ENCODE assay signal across 28 cellular contexts in the genomic region with DNA sequence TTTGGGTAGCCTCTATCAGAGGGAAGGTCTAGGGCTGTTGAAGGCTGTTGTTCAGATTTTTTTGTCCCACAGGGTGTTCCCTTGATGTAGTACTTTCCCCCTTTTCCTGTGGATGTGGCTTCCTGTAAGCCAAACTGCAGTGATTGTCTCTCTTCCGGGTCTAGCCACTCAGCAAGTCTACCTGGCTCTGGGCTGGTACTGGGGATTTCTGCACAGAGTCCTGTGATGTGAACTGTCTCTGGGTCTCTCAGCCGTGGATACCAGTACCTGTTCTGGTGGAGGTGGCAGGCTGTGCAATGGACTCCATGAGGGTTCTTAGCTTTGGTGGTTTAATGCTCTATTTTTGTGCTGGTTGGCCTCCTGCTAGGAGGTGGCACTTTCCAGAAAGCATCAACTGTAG. TPM values are rescaled to one million over a fixed set of nuclear protein-coding genes. Genes with fewer than 3 reads are reported as not detected.
A peak's percentile ranks its signal among the peaks of the same experiment; 100 is the strongest.
DNase-seq lines count a peak whose midpoint lies in the region; ATAC-seq and TF ChIP-seq lines count a peak whose summit lies in the region.
"Had no signal": no experiment of that assay in that cellular context is flagged by ENCODE, and none has a peak within 500 bp of the region (broad histone marks: within the 10 kb centered on the region; RNA-seq: fewer than 3 reads in every experiment).

No MANE protein-coding gene starts in this region.

- intact Hi-C loops in CD4-positive, alpha-beta memory T cell (cut with micrococcal nuclease), result no loop called here
- intact Hi-C loops in esophagus squamous epithelium (cut with DNase I), result no loop called here

- peaks cover 73% of the 10 kb centered on the region for H3K4me1 Mint-ChIP-seq in activated CD4-positive, alpha-beta T cell treated with anti-CD3 and anti-CD28 coated beads, Interleukin-2, amount 10 ng/mL, durations not matched to agents 7 days and 5 days
- H3K4me1 Mint-ChIP-seq in CD4-positive, alpha-beta memory T cell, result peaks cover 45 to 71% (median 56%) of the 10 kb centered on the region in 4 donors
- peaks cover 52% of the 10 kb centered on the region for H3K4me1 Mint-ChIP-seq in activated naive CD8-positive, alpha-beta T cell treated with anti-CD3 and anti-CD28 coated beads, Interleukin-2, amount 10 ng/mL, durations not matched to agents 7 days and 5 days
- peaks cover 56 to 79% (median 75%) of the 10 kb centered on the region in 3 donors for H3K4me1 Mint-ChIP-seq in naive B cell

- no peak for ATAC-seq in activated naive CD8-positive, alpha-beta T cell treated with anti-CD3 and anti-CD28 coated beads, Interleukin-2, amount 10 ng/mL, durations not matched to agents 7 days and 5 days (ENCODE audit: low read depth)
- ATAC-seq in naive B cell (ENCODE audit: low read depth in 2 of 2) (no peak), GM19324 (IDR thresholded peaks at IDR 0.05; ENCODE audit: low FRiP score, unreplicated experiment) (no peak)
- ATAC-seq: A549, left lung, sciatic nerve had no signal

- no peaks in the 10 kb centered on the region for H3K9me3 ChIP-seq in CD4-positive, alpha-beta memory T cell (ENCODE audit: control insufficient read depth in 1 of 2, low read length in 2 of 2)
- no peaks in the 10 kb centered on the region for H3K9me3 ChIP-seq in esophagus squamous epithelium
- H3K9me3 ChIP-seq: prostate gland, SK-N-SH, vagina had no signal

- no peaks in the 10 kb centered on the region for H3K27me3 Mint-ChIP-seq in activated CD4-positive, alpha-beta T cell treated with anti-CD3 and anti-CD28 coated beads, Interleukin-2, amount 10 ng/mL, durations not matched to agents 7 days and 5 days
- H3K27me3 Mint-ChIP-seq in CD4-positive, alpha-beta memory T cell, result no peaks in the 10 kb centered on the region
- H3K27me3 Mint-ChIP-seq in activated naive CD8-positive, alpha-beta T cell treated with anti-CD3 and anti-CD28 coated beads, Interleukin-2, amount 10 ng/mL, durations not matched to agents 7 days and 5 days, result no peaks in the 10 kb centered on the region
- H3K27me3 Mint-ChIP-seq in naive B cell, result no peaks in the 10 kb centered on the region

- no peak for DNase-seq in activated CD4-positive, alpha-beta T cell treated with anti-CD3 and anti-CD28 coated beads, Interleukin-2, amount 10 ng/mL, durations not matched to agents 7 days and 5 days
- no peak for DNase-seq in activated CD4-positive, alpha-beta T cell treated with anti-CD3 and anti-CD28 coated beads, Interleukin-2, amount 50 U/mL, for 1 hour
- peak in 1 of 5 donors; percentile 35 for DNase-seq in CD4-positive, alpha-beta memory T cell
- no peak for DNase-seq in activated naive CD8-positive, alpha-beta T cell treated with anti-CD3 and anti-CD28 coated beads, Interleukin-2, amount 10 ng/mL, durations not matched to agents 7 days and 5 days
- DNase-seq in naive B cell, result no peak
- no peak for DNase-seq in esophagus squamous epithelium (lab: John Stamatoyannopoulos, UW)
- no peak for DNase-seq in kidney glomerular epithelial cell (lab: John Stamatoyannopoulos, UW)
- DNase-seq: AML-193; cerebellar nuclear complex; dorsolateral prefrontal cortex; GDM1; H7; left lung; mesendoderm; NCI-H510A; nucleus accumbens; SK-N-SH; stimulated activated CD4-positive, alpha-beta T cell treated with anti-CD3 and anti-CD28 coated beads, Interleukin-12 subunit alpha, Interleukin-12 subunit beta, amount 100 ng/mL, for 4 hours; stimulated activated CD4-positive, alpha-beta T cell treated with anti-CD3 and anti-CD28 coated beads, Interleukin-4, amount 100 ng/mL, for 1 hour; T1000; WERI-Rb-1 had no signal

- H3K4me1 ChIP-seq in CD4-positive, alpha-beta memory T cell (ENCODE audit: insufficient read depth, low read length), result peaks cover 50% of the 10 kb centered on the region
- H3K4me1 ChIP-seq in esophagus squamous epithelium, result peaks cover 0 to 21% (median 0%) of the 10 kb centered on the region in 3 donors
- H3K4me1 ChIP-seq: A549, left lung, prostate gland, vagina had no signal

- no peak for TF ChIP-seq CTCF in esophagus squamous epithelium (IDR thresholded peaks at IDR 0.05)

- no peaks in the 10 kb centered on the region for H3K27me3 ChIP-seq in CD4-positive, alpha-beta memory T cell (ENCODE audit: insufficient read depth, low read length)
- no peaks in the 10 kb centered on the region for H3K27me3 ChIP-seq in esophagus squamous epithelium
- H3K27me3 ChIP-seq: dorsolateral prefrontal cortex, left lung, vagina had no signal

- H3K27ac Mint-ChIP-seq in activated CD4-positive, alpha-beta T cell treated with anti-CD3 and anti-CD28 coated beads, Interleukin-2, amount 10 ng/mL, durations not matched to agents 7 days and 5 days, result peak overlapping the region; percentile 78
- peak overlapping the region in 6 of 7 donors; percentile 9 to 89 (median 77) for H3K27ac Mint-ChIP-seq in CD4-positive, alpha-beta memory T cell
- H3K27ac Mint-ChIP-seq in activated naive CD8-positive, alpha-beta T cell treated with anti-CD3 and anti-CD28 coated beads, Interleukin-2, amount 10 ng/mL, durations not matched to agents 7 days and 5 days, result peak overlapping the region; percentile 71
- peak overlapping the region in 1 of 6 donors; percentile 60 for H3K27ac Mint-ChIP-seq in naive B cell

- no peak for TF ChIP-seq POLR2A in esophagus squamous epithelium (IDR thresholded peaks at IDR 0.05)

- WGBS in esophagus squamous epithelium, 2 donors, result 74 to 80% methylated on average over 2 of the region's 2 CpGs

- POLR2A ChIA-PET in activated CD4-positive, alpha-beta T cell treated with anti-CD3 and anti-CD28 coated beads, Interleukin-2, amount 10 ng/mL, durations not matched to agents 7 days and 5 days (lab: Charles Lee), result no interaction called here
- POLR2A ChIA-PET in CD4-positive, alpha-beta memory T cell (lab: Charles Lee; ENCODE audit: partially characterized antibody), result interaction anchor here (3.2 to 5.3 kb wide), 4 partner anchors 9 to 26 kb away, joined by 19 to 48 read pairs (median 30); partner anchors contain the start of gene CCR7
- POLR2A ChIA-PET in activated naive CD8-positive, alpha-beta T cell treated with anti-CD3 and anti-CD28 coated beads, Interleukin-2, amount 10 ng/mL, durations not matched to agents 7 days and 5 days (lab: Charles Lee), result interaction anchor here (1.7 to 6.5 kb wide), 3 partner anchors 9 to 24 kb away, joined by 5 to 42 read pairs (median 12); partner anchors contain the start of gene CCR7

- peaks cover 42% of the 10 kb centered on the region for H3K9me3 Mint-ChIP-seq in activated CD4-positive, alpha-beta T cell treated with anti-CD3 and anti-CD28 coated beads, Interleukin-2, amount 10 ng/mL, durations not matched to agents 7 days and 5 days
- H3K9me3 Mint-ChIP-seq in CD4-positive, alpha-beta memory T cell, result peaks cover 0 to 26% (median 22%) of the 10 kb centered on the region in 8 donors
- H3K9me3 Mint-ChIP-seq in activated naive CD8-positive, alpha-beta T cell treated with anti-CD3 and anti-CD28 coated beads, Interleukin-2, amount 10 ng/mL, durations not matched to agents 7 days and 5 days, result peaks cover 20% of the 10 kb centered on the region
- peaks cover 8 to 36% (median 20%) of the 10 kb centered on the region in 7 donors for H3K9me3 Mint-ChIP-seq in naive B cell

- peak overlapping the region in 1 of 2 donors; percentile 1 for H3K4me3 ChIP-seq in CD4-positive, alpha-beta memory T cell (ENCODE audit: low read length in 2 of 2)
- no peak overlapping the region for H3K4me3 ChIP-seq in esophagus squamous epithelium
- H3K4me3 ChIP-seq: A549, dorsolateral prefrontal cortex, left lung, prostate gland, thoracic aorta, vagina had no signal

- H3K36me3 ChIP-seq in CD4-positive, alpha-beta memory T cell (ENCODE audit: insufficient read depth, low read length), result no peaks in the 10 kb centered on the region
- H3K36me3 ChIP-seq in esophagus squamous epithelium, result no peaks in the 10 kb centered on the region
- H3K36me3 ChIP-seq: left lung, prostate gland, thoracic aorta, vagina, WERI-Rb-1 had no signal

- CTCF ChIA-PET in activated CD4-positive, alpha-beta T cell treated with anti-CD3 and anti-CD28 coated beads, Interleukin-2, amount 10 ng/mL, durations not matched to agents 7 days and 5 days (lab: Charles Lee), result interaction anchor here (0.7 to 4.0 kb wide), 3 partner anchors 11 to 29 kb away, joined by 3 to 21 read pairs (median 6); no protein-coding TSS in a partner anchor
- CTCF ChIA-PET in CD4-positive, alpha-beta memory T cell (lab: Charles Lee; ENCODE audit: partially characterized antibody), result interaction anchor here (1.7 to 2.9 kb wide), 3 partner anchors 14 to 28 kb away, joined by 5 to 11 read pairs (median 6); partner anchors contain the start of gene CCR7

- H3K27ac ChIP-seq in CD4-positive, alpha-beta memory T cell (ENCODE audit: low read depth, low read length), result no peak overlapping the region
- no peak overlapping the region for H3K27ac ChIP-seq in esophagus squamous epithelium
- H3K27ac ChIP-seq: dorsolateral prefrontal cortex, left lung, prostate gland, thoracic aorta, vagina, WERI-Rb-1 had no signal

- H3K36me3 Mint-ChIP-seq in activated CD4-positive, alpha-beta T cell treated with anti-CD3 and anti-CD28 coated beads, Interleukin-2, amount 10 ng/mL, durations not matched to agents 7 days and 5 days (ENCODE audit: low read depth), result peaks cover 54% of the 10 kb centered on the region
- peaks cover 8 to 15% of the 10 kb centered on the region in 2 donors for H3K36me3 Mint-ChIP-seq in CD4-positive, alpha-beta memory T cell
- peaks cover 38% of the 10 kb centered on the region for H3K36me3 Mint-ChIP-seq in activated naive CD8-positive, alpha-beta T cell treated with anti-CD3 and anti-CD28 coated beads, Interleukin-2, amount 10 ng/mL, durations not matched to agents 7 days and 5 days
- peaks cover 21 to 36% of the 10 kb centered on the region in 2 donors for H3K36me3 Mint-ChIP-seq in naive B cell

- peak overlapping the region; percentile 14 for H3K4me3 Mint-ChIP-seq in activated CD4-positive, alpha-beta T cell treated with anti-CD3 and anti-CD28 coated beads, Interleukin-2, amount 10 ng/mL, durations not matched to agents 7 days and 5 days
- peak overlapping the region in 7 of 8 donors; percentile 36 to 86 (median 75) for H3K4me3 Mint-ChIP-seq in CD4-positive, alpha-beta memory T cell
- peak overlapping the region; percentile 50 for H3K4me3 Mint-ChIP-seq in activated naive CD8-positive, alpha-beta T cell treated with anti-CD3 and anti-CD28 coated beads, Interleukin-2, amount 10 ng/mL, durations not matched to agents 7 days and 5 days
- peak overlapping the region in 5 of 8 donors; percentile 52 to 80 (median 60) for H3K4me3 Mint-ChIP-seq in naive B cell

RNA-seq across cellular contexts. Expression of gene CCR7, which starts 23.3 kb away (rescaled TPM):
- total RNA-seq in activated CD4-positive, alpha-beta T cell treated with anti-CD3 and anti-CD28 coated beads, Interleukin-2, amount 10 ng/mL, durations not matched to agents 7 days and 5 days, result 100 to 1,000 TPM; 281 to 323 TPM
- 100 to 1,000 TPM; 268 to 269 TPM for total RNA-seq in CD4-positive, alpha-beta memory T cell
- polyA plus RNA-seq in CD4-positive, alpha-beta memory T cell, result 100 to 1,000 TPM; 436 to 502 TPM
- total RNA-seq in activated naive CD8-positive, alpha-beta T cell treated with anti-CD3 and anti-CD28 coated beads, Interleukin-2, amount 10 ng/mL, durations not matched to agents 7 days and 5 days, result 100 to 1,000 TPM; 231 to 238 TPM
- 100 to 1,000 TPM; 442 to 802 (median 622) TPM for polyA plus RNA-seq in naive B cell (ENCODE audit: low read depth in 6 of 6)
- total RNA-seq in esophagus squamous epithelium, result under 1 TPM in 3 of 4 donors, not detected in 1; 0.12 to 0.95 (median 0.53) TPM
- total RNA-seq: glomerular endothelial cell, thoracic aorta, vagina had no signal
- polyA plus RNA-seq: SK-N-SH had no signal

RNA-seq across cellular contexts. Expression of gene SMARCE1, which starts 59.1 kb away (rescaled TPM):
- total RNA-seq in activated CD4-positive, alpha-beta T cell treated with anti-CD3 and anti-CD28 coated beads, Interleukin-2, amount 10 ng/mL, durations not matched to agents 7 days and 5 days, result 100 to 1,000 TPM; 110 to 117 TPM
- total RNA-seq in CD4-positive, alpha-beta memory T cell, result 10 to 100 TPM; 87.6 to 91.0 TPM
- polyA plus RNA-seq in CD4-positive, alpha-beta memory T cell, result 100 to 1,000 TPM; 148 to 197 TPM
- total RNA-seq in activated naive CD8-positive, alpha-beta T cell treated with anti-CD3 and anti-CD28 coated beads, Interleukin-2, amount 10 ng/mL, durations not matched to agents 7 days and 5 days, result 100 to 1,000 TPM; 109 to 117 TPM
- 100 to 1,000 TPM; 211 to 267 (median 255) TPM for polyA plus RNA-seq in naive B cell (ENCODE audit: low read depth in 6 of 6)
- 10 to 100 TPM; 47.2 to 89.3 (median 62.5) TPM for total RNA-seq in esophagus squamous epithelium

Comparison
In these comparisons a context has a peak if more than half of its experiments do, and no peak if none do; other contexts are left out.
1. H3K4me3 Mint-ChIP-seq: peak in every context shown above with its lines; median percentile 75 in CD4-positive, alpha-beta memory T cell; 60 in naive B cell; 50 in activated naive CD8-positive, alpha-beta T cell treated with anti-CD3 and anti-CD28 coated beads, Interleukin-2, amount 10 ng/mL, durations not matched to agents 7 days and 5 days; 14 in activated CD4-positive, alpha-beta T cell treated with anti-CD3 and anti-CD28 coated beads, Interleukin-2, amount 10 ng/mL, durations not matched to agents 7 days and 5 days.
2. RNA of gene CCR7, which starts 23.3 kb away (total RNA-seq): 281 to 323 TPM in activated CD4-positive, alpha-beta T cell treated with anti-CD3 and anti-CD28 coated beads, Interleukin-2, amount 10 ng/mL, durations not matched to agents 7 days and 5 days, 268 to 269 TPM in CD4-positive, alpha-beta memory T cell and 231 to 238 TPM in activated naive CD8-positive, alpha-beta T cell treated with anti-CD3 and anti-CD28 coated beads, Interleukin-2, amount 10 ng/mL, durations not matched to agents 7 days and 5 days; 0.12 to 0.95 TPM in esophagus squamous epithelium; every median in the first group is over 100 times any median in the second.